22 cellular contexts compared by ENCODE assay signal in genomic region chr18:42514522-42514921, GRCh38.
DNase-seq lines count a peak whose midpoint lies in the region; ATAC-seq and TF ChIP-seq lines count a peak whose summit lies in the region.
"Had no signal": no experiment of that assay in that cellular context is flagged by ENCODE, and none has a peak within 500 bp of the region (broad histone marks: within the 10 kb centered on the region; RNA-seq: fewer than 3 reads in every experiment).

No MANE protein-coding gene starts in this region.

- no peak for ATAC-seq in GM19328 (IDR thresholded peaks at IDR 0.05; ENCODE audit: unreplicated experiment)
- ATAC-seq: A549, right cardiac atrium had no signal

- no peak overlapping the region for H3K4me2 ChIP-seq in mammary epithelial cell (ENCODE audit: insufficient read depth, low read depth, low read length)
- H3K4me2 ChIP-seq: A549, SK-N-SH had no signal

- 33% methylated on average over 3 of the region's 3 CpGs for WGBS in mammary epithelial cell (ENCODE audit: low coverage, missing lambda C conversion rate)

- intact Hi-C loops in mammary epithelial cell (cut with micrococcal nuclease): no loop called here

- no peaks in the 10 kb centered on the region for H3K36me3 ChIP-seq in mammary epithelial cell (ENCODE audit: insufficient read depth, low read length)

- no peak overlapping the region for H3K4me3 ChIP-seq in mammary epithelial cell (replicated peaks in 1 of 3; ENCODE audit: insufficient read depth in 1 of 3, low read depth in 2 of 3, low read length in 3 of 3)
- H3K4me3 ChIP-seq: A549, testis had no signal

- in situ Hi-C loops in mammary epithelial cell (cut with MboI; ENCODE audit: low sequenced_read_pairs in 2 of 2): no loop called here

- no peak overlapping the region for H2AFZ ChIP-seq in mammary epithelial cell (ENCODE audit: low read depth, low read length)

- dilution Hi-C loops in mammary epithelial cell (cut with HindIII; ENCODE audit: low sequenced_read_pairs): no loop called here

- H3K79me2 ChIP-seq in mammary epithelial cell (ENCODE audit: insufficient read depth, low read length): no peaks in the 10 kb centered on the region

- no peaks in the 10 kb centered on the region for H4K20me1 ChIP-seq in mammary epithelial cell (ENCODE audit: insufficient read depth, low read length)

- no peaks in the 10 kb centered on the region for H3K9me3 ChIP-seq in mammary epithelial cell (replicated peaks; ENCODE audit: insufficient read depth, low read length)
- H3K9me3 ChIP-seq: A549, SK-N-SH, testis had no signal

- no TSS peak for BruUV-seq in mammary epithelial cell (replicated peaks; lab: Mats Ljungman, UMichigan)

- TF ChIP-seq CTCF in mammary epithelial cell (conservative IDR thresholded peaks at IDR 0.05 in 1 of 2, IDR thresholded peaks at IDR 0.05 in 1 of 2; ENCODE audit: extremely low read depth in 1 of 2, insufficient read depth in 1 of 2, low read depth in 1 of 2, low read length in 2 of 2): no peak

- H3K9ac ChIP-seq in mammary epithelial cell (ENCODE audit: insufficient read depth, low read length): no peak overlapping the region
- H3K9ac ChIP-seq: SK-N-SH had no signal

- no peaks in the 10 kb centered on the region for H3K27me3 ChIP-seq in mammary epithelial cell (ENCODE audit: insufficient read depth, low read length)
- H3K27me3 ChIP-seq: testis had no signal

- peaks cover 4% of the 10 kb centered on the region for H3K4me1 ChIP-seq in mammary epithelial cell (ENCODE audit: insufficient read depth, low read length)
- H3K4me1 ChIP-seq: A549, testis had no signal

- DNase-seq in AG08395 (ENCODE audit: low spot score) (peak; percentile 24), M059J (ENCODE audit: low read depth) (peak; percentile 83), mammary epithelial cell (peak; percentile 70), iris pigment epithelial cell (ENCODE audit: low read depth) (peak; percentile 28), DMS153 treated with DMSO at 0.1 percent for 48 hours (lab: John Stamatoyannopoulos, UW; ENCODE audit: unreplicated experiment) (no peak), T-helper 1 cell (no peak), putamen (ENCODE audit: low spot score) (no peak)
- DNase-seq: activated CD4-positive, alpha-beta T cell treated with anti-CD3 and anti-CD28 coated beads for 1 hour; C1 segment of cervical spinal cord; foreskin melanocyte; hippocampal formation; islet precursor cell; naive B cell; NCI-H1105 treated with DMSO at 0.1 percent for 48 hours; NCI-H2081 treated with DMSO at 0.1 percent for 48 hours; NCI-H510A; right cardiac atrium; SK-N-SH; T-helper 9 cell; testis had no signal

- no peak overlapping the region for H3K27ac ChIP-seq in mammary epithelial cell (ENCODE audit: insufficient read depth, low read depth, low read length)
- H3K27ac ChIP-seq: A549, testis had no signal

- CTCF ChIA-PET in mammary epithelial cell (lab: Charles Lee; ENCODE audit: low non-redundant PET): no interaction called here

Comparison
In these comparisons a context has a peak if more than half of its experiments do, and no peak if none do; other contexts are left out.
1. DNase-seq: peak in AG08395 (single experiment), M059J (single experiment), mammary epithelial cell (single experiment) and iris pigment epithelial cell (single experiment); none in DMS153 treated with DMSO at 0.1 percent for 48 hours (single experiment), T-helper 1 cell (0 of 5) and putamen (single experiment).